ENCODE assay signal across 8 cellular contexts in genomic region chr2:187169108-187169713, GRCh38.
DNase-seq lines count a peak whose midpoint lies in the region; ATAC-seq and TF ChIP-seq lines count a peak whose summit lies in the region.

No MANE protein-coding gene starts in this region.

- peaks cover 11 to 15% (median 12%) of the 10 kb centered on the region in 3 donors for H3K4me1 Mint-ChIP-seq in IgD-negative memory B cell
- H3K4me1 Mint-ChIP-seq in activated T-helper 2 cell treated with anti-CD3 and anti-CD28 coated beads, Interferon-gamma antibody, Interleukin-2, Interleukin-4, amounts not matched to agents 10 μg/mL and 5 μg/mL and 100 μg/mL, durations not matched to agents 14 hours and 24 hours and 36 hours (ENCODE audit: low read depth) = peaks cover 2% of the 10 kb centered on the region

- H3K27me3 Mint-ChIP-seq in IgD-negative memory B cell = no peaks in the 10 kb centered on the region
- H3K27me3 Mint-ChIP-seq in activated T-helper 2 cell treated with anti-CD3 and anti-CD28 coated beads, Interferon-gamma antibody, Interleukin-2, Interleukin-4, amounts not matched to agents 10 μg/mL and 5 μg/mL and 100 μg/mL, durations not matched to agents 14 hours and 24 hours and 36 hours (ENCODE audit: low read depth) = no peaks in the 10 kb centered on the region

- peak; percentile 29 for DNase-seq in fibroblast of pulmonary artery (ENCODE audit: low read depth)
- DNase-seq in activated T-helper 2 cell treated with anti-CD3 and anti-CD28 coated beads, Interferon-gamma antibody, Interleukin-2, Interleukin-4, amounts not matched to agents 10 μg/mL and 5 μg/mL and 100 μg/mL, durations not matched to agents 14 hours and 24 hours and 36 hours (ENCODE audit: low spot score) = no peak
- no peak for DNase-seq in dorsolateral prefrontal cortex
- no peak for DNase-seq in NCI-H748 (lab: John Stamatoyannopoulos, UW; ENCODE audit: unreplicated experiment)
- no peak for DNase-seq in HT-29 (ENCODE audit: low spot score)

- peaks cover 0 to 4% (median 0%) of the 10 kb centered on the region in 45 donors for H3K27me3 ChIP-seq in dorsolateral prefrontal cortex

- H3K9me3 Mint-ChIP-seq in IgD-negative memory B cell = peaks cover 0 to 6% (median 0%) of the 10 kb centered on the region in 3 donors
- H3K9me3 Mint-ChIP-seq in activated T-helper 2 cell treated with anti-CD3 and anti-CD28 coated beads, Interferon-gamma antibody, Interleukin-2, Interleukin-4, amounts not matched to agents 10 μg/mL and 5 μg/mL and 100 μg/mL, durations not matched to agents 14 hours and 24 hours and 36 hours = no peaks in the 10 kb centered on the region

- intact Hi-C loops in activated T-helper 2 cell treated with anti-CD3 and anti-CD28 coated beads, Interferon-gamma antibody, Interleukin-2, Interleukin-4, amounts not matched to agents 10 μg/mL and 5 μg/mL and 100 μg/mL, durations not matched to agents 14 hours and 24 hours and 36 hours (cut with micrococcal nuclease) = no loop called here
- intact Hi-C loops in dorsolateral prefrontal cortex (cut with DNase I) = no loop called here

- peak overlapping the region in 2 of 4 donors; percentile 41 to 48 for H3K4me3 Mint-ChIP-seq in IgD-negative memory B cell
- no peak overlapping the region for H3K4me3 Mint-ChIP-seq in activated T-helper 2 cell treated with anti-CD3 and anti-CD28 coated beads, Interferon-gamma antibody, Interleukin-2, Interleukin-4, amounts not matched to agents 10 μg/mL and 5 μg/mL and 100 μg/mL, durations not matched to agents 14 hours and 24 hours and 36 hours (ENCODE audit: low read depth)

- H3K4me3 ChIP-seq in fibroblast of pulmonary artery (replicated peaks; ENCODE audit: low read depth, low read length) (no peak overlapping the region), dorsolateral prefrontal cortex (no peak overlapping the region)

- ATAC-seq in GM18867 (IDR thresholded peaks at IDR 0.05; ENCODE audit: unreplicated experiment) = peak; percentile 74
- peak; percentile 73 for ATAC-seq in HG02588 (IDR thresholded peaks at IDR 0.05; ENCODE audit: unreplicated experiment)

- H3K36me3 Mint-ChIP-seq in IgD-negative memory B cell = peaks cover 1% of the 10 kb centered on the region
- H3K36me3 Mint-ChIP-seq in activated T-helper 2 cell treated with anti-CD3 and anti-CD28 coated beads, Interferon-gamma antibody, Interleukin-2, Interleukin-4, amounts not matched to agents 10 μg/mL and 5 μg/mL and 100 μg/mL, durations not matched to agents 14 hours and 24 hours and 36 hours (ENCODE audit: low read depth) = no peaks in the 10 kb centered on the region

- no peak overlapping the region for H3K27ac ChIP-seq in dorsolateral prefrontal cortex

- TF ChIP-seq CTCF in fibroblast of pulmonary artery (IDR thresholded peaks at IDR 0.05; ENCODE audit: low read length, missing control alignments) (no peak), dorsolateral prefrontal cortex (IDR thresholded peaks at IDR 0.05 in 54 of 56, conservative IDR thresholded peaks at IDR 0.05 in 2 of 56; ENCODE audit: low read depth in 1 of 56, partially characterized antibody in 56 of 56) (no peak)

- peak overlapping the region in 2 of 3 donors; percentile 56 to 77 for H3K27ac Mint-ChIP-seq in IgD-negative memory B cell
- H3K27ac Mint-ChIP-seq in activated T-helper 2 cell treated with anti-CD3 and anti-CD28 coated beads, Interferon-gamma antibody, Interleukin-2, Interleukin-4, amounts not matched to agents 10 μg/mL and 5 μg/mL and 100 μg/mL, durations not matched to agents 14 hours and 24 hours and 36 hours = no peak overlapping the region
